Comparison of ENCODE assay signal across 11 cellular contexts in the genomic region with DNA sequence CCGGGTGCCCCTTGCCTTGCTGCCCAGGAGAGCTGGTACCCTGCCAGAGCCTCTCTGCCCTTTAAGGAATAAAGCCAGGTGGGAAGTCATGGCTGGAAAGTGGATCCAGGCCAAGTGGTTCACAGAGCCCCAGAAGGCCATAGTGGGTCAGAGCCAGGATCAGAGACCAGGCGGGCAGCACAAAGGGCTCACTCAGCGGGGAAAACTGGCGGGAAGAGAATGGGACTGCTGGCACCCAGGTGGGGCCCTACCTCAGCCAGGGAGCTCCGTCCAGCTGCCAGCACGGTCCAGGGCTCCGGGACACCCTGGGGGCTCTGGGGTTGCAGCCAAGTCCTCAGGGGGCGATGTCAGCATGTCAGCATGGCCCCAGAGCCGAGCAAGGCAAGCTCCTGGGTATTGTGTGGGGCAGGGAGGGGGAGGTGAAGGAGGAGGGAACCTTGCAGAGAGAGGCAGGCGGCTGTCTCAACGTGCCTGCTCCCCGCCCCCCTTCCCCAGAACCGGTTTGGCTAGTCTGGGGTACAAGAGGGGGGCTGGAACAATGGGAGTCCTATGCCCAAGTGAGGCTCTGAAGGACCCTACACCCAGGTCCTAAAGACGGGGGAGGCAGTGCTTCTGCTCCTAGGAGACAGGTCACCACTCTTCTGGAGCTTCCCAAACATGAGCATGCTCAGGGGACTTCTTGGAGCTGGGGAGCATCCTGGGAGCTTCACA. TPM values are rescaled to one million over a fixed set of nuclear protein-coding genes. Genes with fewer than 3 reads are reported as not detected.
DNase-seq lines count a peak whose midpoint lies in the region; ATAC-seq and TF ChIP-seq lines count a peak whose summit lies in the region.
"Had no signal": no experiment of that assay in that cellular context is flagged by ENCODE, and none has a peak within 500 bp of the region (broad histone marks: within the 10 kb centered on the region; RNA-seq: fewer than 3 reads in every experiment).

A gene (minus strand): TSS at position 402 of the 711 bp plus-strand sequence. CDS start 3,598 bp downstream, outside the sequence.

- peak within 1 kb of the TSS; percentile 81 for H3K56ac ChIP-seq in mesendoderm (ENCODE audit: low read length)

- CTCF ChIA-PET in CD4-positive, alpha-beta memory T cell (lab: Charles Lee; ENCODE audit: partially characterized antibody): interaction anchor here (1.4 kb wide), 1 partner anchor 9 kb away, joined by 4 read pairs; no protein-coding TSS in a partner anchor
- CTCF ChIA-PET in activated CD4-positive, alpha-beta memory T cell treated with anti-CD3 and anti-CD28 coated beads for 36 hours (lab: Charles Lee): interaction anchor here (1.1 to 1.5 kb wide), 2 partner anchors 130 to 133 kb away, joined by 3 to 4 read pairs; no protein-coding TSS in a partner anchor

- no peak within 1 kb of the TSS for H4K5ac ChIP-seq in mesendoderm (ENCODE audit: low read length)

- POLR2A ChIA-PET in CD4-positive, alpha-beta memory T cell (lab: Charles Lee; ENCODE audit: partially characterized antibody): no interaction called here
- POLR2A ChIA-PET in activated CD4-positive, alpha-beta memory T cell treated with anti-CD3 and anti-CD28 coated beads for 36 hours (lab: Charles Lee): no interaction called here

- no peaks in the 10 kb centered on the region for H3K36me3 ChIP-seq in CD4-positive, alpha-beta memory T cell (ENCODE audit: insufficient read depth, low read length)
- H3K36me3 ChIP-seq in adrenal gland (replicated peaks in 1 of 2) (no peaks in the 10 kb centered on the region), mesendoderm (ENCODE audit: control insufficient read depth, insufficient read depth, low read length) (no peaks in the 10 kb centered on the region)

- no peak within 1 kb of the TSS for H2BK15ac ChIP-seq in mesendoderm (replicated peaks; ENCODE audit: low read depth)

- no peak for DNase-seq in CD4-positive, alpha-beta memory T cell
- no peak for DNase-seq in adrenal gland
- peak; percentile 82 for DNase-seq in mesendoderm
- DNase-seq in T-helper 2 cell treated with Interferon-gamma antibody and Interleukin-4, amounts not matched to agents 5 μg/mL and 100 μg/mL, for 36 hours (ENCODE audit: low spot score): no peak
- no peak for DNase-seq in SHP77 (lab: John Stamatoyannopoulos, UW)
- no peak for DNase-seq in activated CD4-positive, alpha-beta memory T cell treated with anti-CD3 and anti-CD28 coated beads for 36 hours
- DNase-seq: activated T-cell treated with anti-CD3 and anti-CD28 coated beads for 4 hours; cortex of kidney; stimulated activated naive CD8-positive, alpha-beta T cell treated with anti-CD3 and anti-CD28 coated beads, Interleukin-15, amount 100 ng/mL, for 72 hours had no signal

- H3K4ac ChIP-seq in mesendoderm (ENCODE audit: low read depth, low read length): peak within 1 kb of the TSS; percentile 72

- no peak for TF ChIP-seq POLR2A in adrenal gland (IDR thresholded peaks at IDR 0.05)

- no peak within 1 kb of the TSS for H2BK120ac ChIP-seq in mesendoderm (ENCODE audit: low read depth, low read length)

- H3K4me3 Mint-ChIP-seq in CD4-positive, alpha-beta memory T cell: no peak within 1 kb of the TSS
- no peak within 1 kb of the TSS for H3K4me3 Mint-ChIP-seq in T-helper 2 cell treated with Interferon-gamma antibody and Interleukin-4, amounts not matched to agents 5 μg/mL and 100 μg/mL, for 36 hours
- H3K4me3 Mint-ChIP-seq in activated CD4-positive, alpha-beta memory T cell treated with anti-CD3 and anti-CD28 coated beads for 36 hours: no peak within 1 kb of the TSS
- H3K4me3 Mint-ChIP-seq: stimulated activated naive CD8-positive, alpha-beta T cell treated with anti-CD3 and anti-CD28 coated beads, Interleukin-15, amount 100 ng/mL, for 72 hours had no signal

- H3K9ac ChIP-seq in mesendoderm (ENCODE audit: low read length): peak within 1 kb of the TSS; percentile 67

- peaks cover 19% of the 10 kb centered on the region for H3K4me1 ChIP-seq in CD4-positive, alpha-beta memory T cell (ENCODE audit: insufficient read depth, low read length)
- peaks cover 16 to 30% of the 10 kb centered on the region in 2 donors for H3K4me1 ChIP-seq in adrenal gland (replicated peaks in 1 of 2)
- peaks cover 11% of the 10 kb centered on the region for H3K4me1 ChIP-seq in mesendoderm (ENCODE audit: control insufficient read depth, low read depth, low read length)

- H3K23ac ChIP-seq in mesendoderm (ENCODE audit: low read length): peak within 1 kb of the TSS; percentile 86

- no peaks in the 10 kb centered on the region for H3K9me3 ChIP-seq in CD4-positive, alpha-beta memory T cell (ENCODE audit: control insufficient read depth in 1 of 2, low read length in 2 of 2)
- H3K9me3 ChIP-seq in adrenal gland (replicated peaks in 1 of 3): no peaks in the 10 kb centered on the region

- no peaks in the 10 kb centered on the region for H3K36me3 Mint-ChIP-seq in CD4-positive, alpha-beta memory T cell
- H3K36me3 Mint-ChIP-seq in T-helper 2 cell treated with Interferon-gamma antibody and Interleukin-4, amounts not matched to agents 5 μg/mL and 100 μg/mL, for 36 hours (ENCODE audit: low read depth): no peaks in the 10 kb centered on the region
- H3K36me3 Mint-ChIP-seq in activated CD4-positive, alpha-beta memory T cell treated with anti-CD3 and anti-CD28 coated beads for 36 hours: no peaks in the 10 kb centered on the region

- no peak within 1 kb of the TSS for H3K4me3 ChIP-seq in CD4-positive, alpha-beta memory T cell (ENCODE audit: low read length in 2 of 2)
- H3K4me3 ChIP-seq in adrenal gland (no peak within 1 kb of the TSS), mesendoderm (ENCODE audit: low read length) (peak within 1 kb of the TSS; percentile 3)

- TF ChIP-seq RAD21 in Ishikawa (IDR thresholded peaks at IDR 0.05; ENCODE audit: low read depth): peak; percentile 14; the same call in 1 of the 2 replicates

- H3K79me1 ChIP-seq in mesendoderm (ENCODE audit: low read length): peaks cover 4% of the 10 kb centered on the region

- H2BK5ac ChIP-seq in mesendoderm (ENCODE audit: low read length): peak within 1 kb of the TSS; percentile 56

- no peak for TF ChIP-seq CTCF in adrenal gland (IDR thresholded peaks at IDR 0.05)

- H4K8ac ChIP-seq in mesendoderm (ENCODE audit: low read depth, low read length): no peak within 1 kb of the TSS

- H3K4me2 ChIP-seq in mesendoderm (ENCODE audit: low read length): peak within 1 kb of the TSS; percentile 17

- 35 to 55% (median 43%) methylated on average over 3 to 14 of the region's 14 CpGs for WGBS in adrenal gland, 4 donors
- WGBS in mesendoderm (ENCODE audit: extremely low coverage, insufficient coverage, low lambda C conversion rate): no CpG with 5 or more reads among the region's 14 CpGs

- ATAC-seq in GM21515 (IDR thresholded peaks at IDR 0.05; ENCODE audit: unreplicated experiment): no peak
- ATAC-seq: stimulated activated naive CD8-positive, alpha-beta T cell treated with anti-CD3 and anti-CD28 coated beads, Interleukin-15, amount 100 ng/mL, for 72 hours had no signal

- H3K27ac ChIP-seq in CD4-positive, alpha-beta memory T cell (ENCODE audit: low read depth, low read length): no peak within 1 kb of the TSS
- H3K27ac ChIP-seq in adrenal gland (no peak within 1 kb of the TSS), mesendoderm (ENCODE audit: low read depth, low read length) (no peak within 1 kb of the TSS)

- H2AK5ac ChIP-seq in mesendoderm (ENCODE audit: low read length): no peak within 1 kb of the TSS

- peak within 1 kb of the TSS in 5 of 7 donors; percentile 1 to 36 (median 21) for H3K27ac Mint-ChIP-seq in CD4-positive, alpha-beta memory T cell
- H3K27ac Mint-ChIP-seq in T-helper 2 cell treated with Interferon-gamma antibody and Interleukin-4, amounts not matched to agents 5 μg/mL and 100 μg/mL, for 36 hours: no peak within 1 kb of the TSS
- H3K27ac Mint-ChIP-seq in activated CD4-positive, alpha-beta memory T cell treated with anti-CD3 and anti-CD28 coated beads for 36 hours: no peak within 1 kb of the TSS

- H3K27me3 ChIP-seq in CD4-positive, alpha-beta memory T cell (ENCODE audit: insufficient read depth, low read length): no peaks in the 10 kb centered on the region
- H3K27me3 ChIP-seq in adrenal gland (no peaks in the 10 kb centered on the region), mesendoderm (ENCODE audit: insufficient read depth, low read length, poor library complexity) (no peaks in the 10 kb centered on the region)

- H3K79me2 ChIP-seq in mesendoderm (ENCODE audit: control insufficient read depth, insufficient read depth, low read length): peaks cover 22% of the 10 kb centered on the region

- intact Hi-C loops in CD4-positive, alpha-beta memory T cell (cut with micrococcal nuclease): no loop called here
- intact Hi-C loops in adrenal gland (cut with DNase I): no loop called here
- intact Hi-C loops in activated CD4-positive, alpha-beta memory T cell treated with anti-CD3 and anti-CD28 coated beads for 36 hours (cut with micrococcal nuclease): loop anchor here (10.0 kb wide), 1 partner anchor 688 kb away; a partner anchor contains a TSS

- peak within 1 kb of the TSS; percentile 25 for H3K18ac ChIP-seq in mesendoderm (ENCODE audit: low read length)

- peak; percentile 94 for TF ChIP-seq EP300 in Ishikawa (IDR thresholded peaks at IDR 0.05; ENCODE audit: borderline replicate concordance)

- no peaks in the 10 kb centered on the region for H3K9me3 Mint-ChIP-seq in CD4-positive, alpha-beta memory T cell
- no peaks in the 10 kb centered on the region for H3K9me3 Mint-ChIP-seq in T-helper 2 cell treated with Interferon-gamma antibody and Interleukin-4, amounts not matched to agents 5 μg/mL and 100 μg/mL, for 36 hours
- no peaks in the 10 kb centered on the region for H3K9me3 Mint-ChIP-seq in activated CD4-positive, alpha-beta memory T cell treated with anti-CD3 and anti-CD28 coated beads for 36 hours
- H3K9me3 Mint-ChIP-seq: stimulated activated naive CD8-positive, alpha-beta T cell treated with anti-CD3 and anti-CD28 coated beads, Interleukin-15, amount 100 ng/mL, for 72 hours had no signal

- H3K27me3 Mint-ChIP-seq in CD4-positive, alpha-beta memory T cell: no peaks in the 10 kb centered on the region
- peaks cover 8% of the 10 kb centered on the region for H3K27me3 Mint-ChIP-seq in T-helper 2 cell treated with Interferon-gamma antibody and Interleukin-4, amounts not matched to agents 5 μg/mL and 100 μg/mL, for 36 hours (ENCODE audit: low read depth)
- H3K27me3 Mint-ChIP-seq in activated CD4-positive, alpha-beta memory T cell treated with anti-CD3 and anti-CD28 coated beads for 36 hours: peaks cover 2% of the 10 kb centered on the region

- H3K4me1 Mint-ChIP-seq in CD4-positive, alpha-beta memory T cell: peaks cover 5 to 20% (median 13%) of the 10 kb centered on the region in 4 donors
- H3K4me1 Mint-ChIP-seq in T-helper 2 cell treated with Interferon-gamma antibody and Interleukin-4, amounts not matched to agents 5 μg/mL and 100 μg/mL, for 36 hours (ENCODE audit: low read depth): peaks cover 7% of the 10 kb centered on the region
- H3K4me1 Mint-ChIP-seq in activated CD4-positive, alpha-beta memory T cell treated with anti-CD3 and anti-CD28 coated beads for 36 hours (ENCODE audit: low read depth): peaks cover 10% of the 10 kb centered on the region

RNA-seq across cellular contexts. Expression of the gene that starts here (rescaled TPM):
- total RNA-seq in CD4-positive, alpha-beta memory T cell: 10 to 100 TPM; 13.1 to 16.7 TPM
- polyA plus RNA-seq in CD4-positive, alpha-beta memory T cell: 10 to 100 TPM in 1 of 2 donors, 1 to 10 TPM in 1; 7.6 to 11.2 TPM
- 10 to 100 TPM; 11.4 to 46.2 (median 23.8) TPM for total RNA-seq in adrenal gland
- 10 to 100 TPM; 19.1 to 28.2 (median 19.1) TPM for polyA plus RNA-seq in adrenal gland
- 27.7 TPM for polyA plus RNA-seq in mesendoderm (2013, experiment 1 of 2)
- 26.7 TPM for polyA plus RNA-seq in mesendoderm (2013, experiment 2 of 2)
- total RNA-seq in activated CD4-positive, alpha-beta memory T cell treated with anti-CD3 and anti-CD28 coated beads for 36 hours: 1 to 10 TPM; 7.0 to 7.1 TPM

Comparison
In these comparisons a context has a peak if more than half of its experiments do, and no peak if none do; other contexts are left out.
1. H3K27ac Mint-ChIP-seq: peak in CD4-positive, alpha-beta memory T cell (5 of 7); none in T-helper 2 cell treated with Interferon-gamma antibody and Interleukin-4, amounts not matched to agents 5 μg/mL and 100 μg/mL, for 36 hours (single experiment) and activated CD4-positive, alpha-beta memory T cell treated with anti-CD3 and anti-CD28 coated beads for 36 hours (single experiment).